In genomic region chr12:48780381-48781025, GRCh38 we compare ENCODE assay signal across 14 cellular contexts. TPM values are rescaled to one million over a fixed set of nuclear protein-coding genes. Genes with fewer than 3 reads are reported as not detected.
DNase-seq lines count a peak whose midpoint lies in the region; ATAC-seq and TF ChIP-seq lines count a peak whose summit lies in the region.
"Had no signal": no experiment of that assay in that cellular context is flagged by ENCODE, and none has a peak within 500 bp of the region (broad histone marks: within the 10 kb centered on the region; RNA-seq: fewer than 3 reads in every experiment).

No MANE protein-coding gene starts in this region.

- 47 to 63% methylated on average over 11 of the region's 11 CpGs for WGBS in esophagus, 2 donors
- WGBS in suprapubic skin = 78% methylated on average over 7 of the region's 11 CpGs

- peak; percentile 81 for ATAC-seq in mucosa of descending colon
- ATAC-seq in sciatic nerve = no peak
- no peak for ATAC-seq in HG02759 (IDR thresholded peaks at IDR 0.05; ENCODE audit: unreplicated experiment)
- ATAC-seq: activated CD8-positive, alpha-beta T cell treated with anti-CD3 and anti-CD28 coated beads for 36 hours; effector memory CD8-positive, alpha-beta T cell had no signal

- peak overlapping the region; percentile 5 to 29 for H3K27ac ChIP-seq in esophagus (ENCODE audit: low read depth in 2 of 2, low read length in 1 of 2)
- H3K27ac ChIP-seq in suprapubic skin = peak overlapping the region; percentile 53

- H3K36me3 ChIP-seq in esophagus (ENCODE audit: control insufficient read depth in 2 of 2, insufficient read depth in 2 of 2, low read length in 1 of 2) (peaks cover 2 to 31% of the 10 kb centered on the region in 2 donors), mucosa of descending colon (ENCODE audit: low read depth) (peaks cover 3% of the 10 kb centered on the region), suprapubic skin (peaks cover 26% of the 10 kb centered on the region)

- no peak for TF ChIP-seq EP300 in suprapubic skin (IDR thresholded peaks at IDR 0.05)

- TF ChIP-seq CTCF in LNCaP clone FGC (IDR thresholded peaks at IDR 0.05; ENCODE audit: control insufficient read depth, extremely low read depth, insufficient read depth) (no peak), mucosa of descending colon (IDR thresholded peaks at IDR 0.05) (no peak), suprapubic skin (IDR thresholded peaks at IDR 0.05) (no peak)

- H3K27me3 ChIP-seq in esophagus (ENCODE audit: control insufficient read depth in 1 of 2, insufficient read depth in 2 of 2, low read length in 2 of 2) = no peaks in the 10 kb centered on the region
- no peaks in the 10 kb centered on the region for H3K27me3 ChIP-seq in suprapubic skin
- H3K27me3 ChIP-seq: spleen had no signal

- TF ChIP-seq POLR2A in suprapubic skin (IDR thresholded peaks at IDR 0.05) = no peak

- H3K4me1 ChIP-seq in esophagus (ENCODE audit: control insufficient read depth in 2 of 2, insufficient read depth in 2 of 2, low read length in 1 of 2) (peaks cover 18 to 24% of the 10 kb centered on the region in 2 donors), mucosa of descending colon (ENCODE audit: low read depth) (peaks cover 39% of the 10 kb centered on the region), suprapubic skin (peaks cover 35% of the 10 kb centered on the region)

- peak; percentile 80 for DNase-seq in LNCaP clone FGC (ENCODE audit: low read depth)
- DNase-seq in mucosa of descending colon = peak in 2 of 3 donors; percentile 61
- no peak for DNase-seq in suprapubic skin (ENCODE audit: low spot score in 2 of 2)
- DNase-seq in sciatic nerve (ENCODE audit: low spot score) = no peak
- no peak for DNase-seq in NCI-H748 (lab: John Stamatoyannopoulos, UW; ENCODE audit: unreplicated experiment)
- no peak for DNase-seq in DMS53 treated with DMSO at 0.1 percent for 48 hours (lab: John Stamatoyannopoulos, UW; ENCODE audit: unreplicated experiment)
- DNase-seq: activated CD8-positive, alpha-beta T cell treated with anti-CD3 and anti-CD28 coated beads for 36 hours; activated effector memory CD4-positive, alpha-beta T cell treated with anti-CD3 and anti-CD28 coated beads, Interleukin-2, amount 50 U/mL, for 16 hours; effector memory CD8-positive, alpha-beta T cell; nephron progenitor cell; NK-92 treated with Interleukin-12 subunit alpha and Interleukin-12 subunit beta, amount 100 ng/mL, for 24 hours; spleen had no signal

- H3K9me3 ChIP-seq in esophagus (ENCODE audit: control insufficient read depth in 2 of 2, insufficient read depth in 1 of 2, low read depth in 1 of 2, low read length in 1 of 2) (no peaks in the 10 kb centered on the region), mucosa of descending colon (no peaks in the 10 kb centered on the region), suprapubic skin (no peaks in the 10 kb centered on the region)
- H3K9me3 ChIP-seq: spleen had no signal

- intact Hi-C loops in mucosa of descending colon (cut with DNase I, micrococcal nuclease) (no loop called here), sciatic nerve (cut with DNase I) (no loop called here)

- H3K4me3 ChIP-seq in LNCaP clone FGC (ENCODE audit: low read depth, low read length) (no peak overlapping the region; the same call in 1 of the 2 replicates), esophagus (ENCODE audit: low read depth in 1 of 2, low read length in 2 of 2) (no peak overlapping the region), mucosa of descending colon (no peak overlapping the region), suprapubic skin (no peak overlapping the region)
- H3K4me3 ChIP-seq: spleen had no signal

RNA-seq across cellular contexts. Expression of gene ADCY6, which starts 8.4 kb away (rescaled TPM):
- 10 to 100 TPM in 1 of 2 donors, 1 to 10 TPM in 1; 7.2 to 18.5 TPM for polyA plus RNA-seq in esophagus
- total RNA-seq in mucosa of descending colon (100 to 1,000 TPM in 2 of 3 donors, 10 to 100 TPM in 1; 91.6 to 207 (median 102) TPM), suprapubic skin (10 to 100 TPM; 11.2 to 48.4 (median 19.0) TPM), sciatic nerve (75.9 TPM)
- total RNA-seq: activated CD8-positive, alpha-beta T cell treated with anti-CD3 and anti-CD28 coated beads for 36 hours had no signal

RNA-seq across cellular contexts. Expression of gene CACNB3, which starts 37.8 kb away (rescaled TPM):
- 10 to 100 TPM; 21.5 to 24.3 TPM for polyA plus RNA-seq in esophagus
- total RNA-seq in mucosa of descending colon (10 to 100 TPM; 31.8 to 49.4 (median 45.1) TPM), suprapubic skin (10 to 100 TPM; 12.3 to 27.8 (median 17.3) TPM), sciatic nerve (24.1 TPM)

Comparison
In these comparisons a context has a peak if more than half of its experiments do, and no peak if none do; other contexts are left out.
1. DNase-seq: peak in LNCaP clone FGC (single experiment) and mucosa of descending colon (2 of 3); none in suprapubic skin (0 of 2), sciatic nerve (single experiment), NCI-H748 (single experiment) and DMS53 treated with DMSO at 0.1 percent for 48 hours (single experiment).